Comparison of ENCODE assay signal across 9 cellular contexts in the genomic region with DNA sequence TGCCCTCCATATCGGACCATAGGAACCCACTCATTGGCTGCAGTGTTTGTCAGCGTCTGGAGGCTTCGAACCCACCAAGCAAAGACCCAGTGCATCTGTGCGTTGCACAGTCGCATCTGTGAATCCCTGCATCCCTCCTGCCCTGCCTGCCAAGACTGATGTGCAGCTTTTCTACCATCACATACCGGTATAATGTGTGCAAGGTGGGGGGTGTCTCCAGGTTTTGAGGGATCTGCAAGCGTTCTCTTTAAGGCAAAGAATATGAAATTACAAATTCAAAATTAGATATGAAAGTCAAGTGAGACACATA. TPM values are rescaled to one million over a fixed set of nuclear protein-coding genes. Genes with fewer than 3 reads are reported as not detected.
DNase-seq lines count a peak whose midpoint lies in the region; ATAC-seq and TF ChIP-seq lines count a peak whose summit lies in the region.
"Had no signal": no experiment of that assay in that cellular context is flagged by ENCODE, and none has a peak within 500 bp of the region (broad histone marks: within the 10 kb centered on the region; RNA-seq: fewer than 3 reads in every experiment).

No MANE protein-coding gene starts in this region.

- ATAC-seq in heart left ventricle (no peak), Right ventricle myocardium superior (ENCODE audit: poor library complexity) (no peak), upper lobe of right lung (no peak), HG03175 (IDR thresholded peaks at IDR 0.05; ENCODE audit: unreplicated experiment) (no peak)

- no peak overlapping the region for H3K9ac ChIP-seq in mammary epithelial cell (ENCODE audit: insufficient read depth, low read length)

- no peaks in the 10 kb centered on the region for H3K36me3 ChIP-seq in heart left ventricle
- H3K36me3 ChIP-seq in mammary epithelial cell (ENCODE audit: insufficient read depth, low read length): no peaks in the 10 kb centered on the region
- no peaks in the 10 kb centered on the region for H3K36me3 ChIP-seq in upper lobe of right lung

- H2AFZ ChIP-seq in mammary epithelial cell (ENCODE audit: low read depth, low read length): peak overlapping the region; percentile 96

- CTCF ChIA-PET in mammary epithelial cell (lab: Charles Lee; ENCODE audit: low non-redundant PET): no interaction called here

- TF ChIP-seq POLR2A in heart left ventricle (IDR thresholded peaks at IDR 0.05): no peak

- H3K9me3 ChIP-seq in heart left ventricle: no peaks in the 10 kb centered on the region
- H3K9me3 ChIP-seq in mammary epithelial cell (replicated peaks; ENCODE audit: insufficient read depth, low read length): no peaks in the 10 kb centered on the region
- H3K9me3 ChIP-seq in mononuclear cell (ENCODE audit: low read depth, low read length): no peaks in the 10 kb centered on the region
- H3K9me3 ChIP-seq in upper lobe of right lung: no peaks in the 10 kb centered on the region

- peak overlapping the region in 11 of 12 donors; percentile 50 to 72 (median 67) for H3K4me3 ChIP-seq in heart left ventricle
- H3K4me3 ChIP-seq in mammary epithelial cell (replicated peaks in 1 of 3; ENCODE audit: insufficient read depth in 1 of 3, low read depth in 2 of 3, low read length in 3 of 3): peak overlapping the region in 2 of 3 experiments; percentile 46 to 54
- H3K4me3 ChIP-seq in mononuclear cell (ENCODE audit: low read length): peak overlapping the region; percentile 53
- H3K4me3 ChIP-seq in upper lobe of right lung: peak overlapping the region; percentile 83

- peak overlapping the region in 3 of 12 donors; percentile 56 to 61 (median 60) for H3K27ac ChIP-seq in heart left ventricle
- no peak overlapping the region for H3K27ac ChIP-seq in mammary epithelial cell (ENCODE audit: insufficient read depth, low read depth, low read length)
- peak overlapping the region; percentile 66 for H3K27ac ChIP-seq in upper lobe of right lung

- 10 to 29% (median 13%) methylated on average over 5 to 7 of the region's 7 CpGs for WGBS in heart left ventricle, 4 donors
- WGBS in mammary epithelial cell (ENCODE audit: low coverage, missing lambda C conversion rate): 8% methylated on average over 6 of the region's 7 CpGs

- no peaks in the 10 kb centered on the region for H4K20me1 ChIP-seq in mammary epithelial cell (ENCODE audit: insufficient read depth, low read length)

- DNase-seq in heart left ventricle: no peak
- no peak for DNase-seq in Right ventricle myocardium superior
- no peak for DNase-seq in mammary epithelial cell
- DNase-seq in upper lobe of right lung: no peak
- DNase-seq in head of caudate nucleus: no peak
- DNase-seq in posterior cingulate gyrus: no peak

- H3K4me1 ChIP-seq in heart left ventricle: peaks cover 0 to 18% (median 9%) of the 10 kb centered on the region in 12 donors
- H3K4me1 ChIP-seq in mammary epithelial cell (ENCODE audit: insufficient read depth, low read length): peaks cover 38% of the 10 kb centered on the region
- peaks cover 17% of the 10 kb centered on the region for H3K4me1 ChIP-seq in mononuclear cell (ENCODE audit: insufficient read depth, low read length)
- H3K4me1 ChIP-seq in upper lobe of right lung: peaks cover 8% of the 10 kb centered on the region

- H3K27me3 ChIP-seq in heart left ventricle (no peaks in the 10 kb centered on the region), mammary epithelial cell (ENCODE audit: insufficient read depth, low read length) (no peaks in the 10 kb centered on the region), mononuclear cell (ENCODE audit: insufficient read depth, low read length) (peaks cover 6% of the 10 kb centered on the region), upper lobe of right lung (no peaks in the 10 kb centered on the region)

- peak overlapping the region; percentile 100 for H3K4me2 ChIP-seq in mammary epithelial cell (ENCODE audit: insufficient read depth, low read depth, low read length)

- no peaks in the 10 kb centered on the region for H3K79me2 ChIP-seq in mammary epithelial cell (ENCODE audit: insufficient read depth, low read length)

- no peak for TF ChIP-seq CTCF in heart left ventricle (IDR thresholded peaks at IDR 0.05)
- TF ChIP-seq CTCF in mammary epithelial cell (conservative IDR thresholded peaks at IDR 0.05 in 1 of 2, IDR thresholded peaks at IDR 0.05 in 1 of 2; ENCODE audit: extremely low read depth in 1 of 2, insufficient read depth in 1 of 2, low read depth in 1 of 2, low read length in 2 of 2): no peak
- no peak for TF ChIP-seq CTCF in upper lobe of right lung (IDR thresholded peaks at IDR 0.05)

- dilution Hi-C loops in mammary epithelial cell (cut with HindIII; ENCODE audit: low sequenced_read_pairs): loop anchor here (5.0 kb wide), 1 partner anchor 52 kb away; no protein-coding TSS in a partner anchor

- intact Hi-C loops in heart left ventricle (cut with DNase I): loop anchor here in 9 of 10 donors (5.0 to 10.0 kb wide), 7 partner anchors 67 to 585 kb away; partner anchors contain the start of gene CEP70 (in 4 of the 9)
- intact Hi-C loops in Right ventricle myocardium superior (cut with DNase I): loop anchor here (5.0 kb wide), 2 partner anchors 72 to 87 kb away; no protein-coding TSS in a partner anchor
- intact Hi-C loops in mammary epithelial cell (cut with micrococcal nuclease): loop anchor here (1.0 to 5.0 kb wide), 4 partner anchors 48 to 607 kb away; no protein-coding TSS in a partner anchor
- intact Hi-C loops in upper lobe of right lung (cut with DNase I): no loop called here
- intact Hi-C loops in head of caudate nucleus (cut with DNase I): loop anchor here (10.0 kb wide), 1 partner anchor 145 kb away; the partner anchor contains the start of gene ARMC8
- intact Hi-C loops in posterior cingulate gyrus (cut with DNase I): loop anchor here (5.0 kb wide), 2 partner anchors 67 to 68 kb away; no protein-coding TSS in a partner anchor

- in situ Hi-C loops in mammary epithelial cell (cut with MboI; ENCODE audit: low sequenced_read_pairs in 2 of 2): no loop called here

- no TSS peak for BruUV-seq in mammary epithelial cell (replicated peaks; lab: Mats Ljungman, UMichigan)

RNA-seq across cellular contexts. Expression of gene NME9, which starts 0.3 kb away (rescaled TPM):
- not detected for total RNA-seq in heart left ventricle
- polyA plus RNA-seq in heart left ventricle: not detected
- total RNA-seq in Right ventricle myocardium superior: not detected
- under 1 TPM in 1 of 2 donors, not detected in 1; 0.50 TPM for total RNA-seq in mammary epithelial cell
- polyA plus RNA-seq in mammary epithelial cell: not detected
- polyA minus RNA-seq in mammary epithelial cell: not detected
- 0.94 TPM for total RNA-seq in mononuclear cell
- not detected for total RNA-seq in upper lobe of right lung
- total RNA-seq: myocyte had no signal

RNA-seq across cellular contexts. Expression of gene MRAS, which starts 18.4 kb away (rescaled TPM):
- total RNA-seq in heart left ventricle (100 to 1,000 TPM; 227 to 413 (median 254) TPM), Right ventricle myocardium superior (368 TPM), mammary epithelial cell (10 to 100 TPM; 16.4 to 55.3 TPM), mononuclear cell (5.8 TPM), upper lobe of right lung (79.4 TPM)
- polyA plus RNA-seq in heart left ventricle (100 to 1,000 TPM; 112 to 245 TPM), mammary epithelial cell (14.3 TPM)
- polyA minus RNA-seq in mammary epithelial cell: 12.7 TPM
